In genomic region chr2:200373973-200374416, GRCh38 we compare ENCODE assay signal across 8 cellular contexts.
DNase-seq lines count a peak whose midpoint lies in the region; ATAC-seq and FAIRE-seq lines count a peak whose summit lies in the region.

No MANE protein-coding gene starts in this region.

- peak; percentile 87 to 88 for ATAC-seq in activated CD4-positive, CD25-positive, alpha-beta regulatory T cell treated with anti-CD3 and anti-CD28 coated beads, Interleukin-2, amount 50 U/mL, for 24 hours
- ATAC-seq in HG02798 (IDR thresholded peaks at IDR 0.05; ENCODE audit: poor library complexity, unreplicated experiment), result peak; percentile 92
- ATAC-seq in left colon, result peak; percentile 33

- FAIRE-seq in RCC 7860 (lab: Jason Lieb, UNC), result no peak

- intact Hi-C loops in left colon (cut with DNase I, micrococcal nuclease), result no loop called here

- DNase-seq in activated CD4-positive, CD25-positive, alpha-beta regulatory T cell treated with anti-CD3 and anti-CD28 coated beads, Interleukin-2, amount 50 U/mL, for 72 hours, result no peak
- DNase-seq in RCC 7860 (ENCODE audit: low spot score) (peak; percentile 36), left colon (peak in 1 of 2 donors; percentile 38), NOMO-1 treated with DMSO at 0.1 percent for 48 hours (lab: John Stamatoyannopoulos, UW; ENCODE audit: unreplicated experiment) (no peak), GDM1 (lab: John Stamatoyannopoulos, UW) (no peak), NCI-H510A (lab: John Stamatoyannopoulos, UW) (no peak)

Comparison
In these comparisons a context has a peak if more than half of its experiments do, and no peak if none do; other contexts are left out.
1. ATAC-seq: peak in every context shown above with its lines; median percentile 92 in HG02798; 88 in activated CD4-positive, CD25-positive, alpha-beta regulatory T cell treated with anti-CD3 and anti-CD28 coated beads, Interleukin-2, amount 50 U/mL, for 24 hours; 33 in left colon.